Comparison of ENCODE assay signal across 8 cellular contexts in genomic region chr13:52127378-52127777, GRCh38. TPM values are rescaled to one million over a fixed set of nuclear protein-coding genes. Genes with fewer than 3 reads are reported as not detected.
DNase-seq lines count a peak whose midpoint lies in the region; ATAC-seq lines count a peak whose summit lies in the region.

No MANE protein-coding gene starts in this region.

- no CpG with 5 or more reads among the region's 6 CpGs for WGBS in trophoblast cell (ENCODE audit: extremely low coverage, insufficient coverage, insufficient read length)

- no peaks in the 10 kb centered on the region for H3K79me2 ChIP-seq in trophoblast cell (ENCODE audit: control insufficient read depth, insufficient read depth, low read length, poor library complexity)

- no peak overlapping the region for H3K18ac ChIP-seq in trophoblast cell (ENCODE audit: low read length)

- H3K14ac ChIP-seq in trophoblast cell (ENCODE audit: low read length), result no peak overlapping the region

- H2BK5ac ChIP-seq in trophoblast cell (ENCODE audit: low read depth, low read length, poor library complexity), result no peak overlapping the region

- no peak overlapping the region for H4K91ac ChIP-seq in trophoblast cell (ENCODE audit: low read depth, low read length)

- H3K4me3 ChIP-seq in trophoblast cell (ENCODE audit: low read depth, low read length), result no peak overlapping the region

- intact Hi-C loops in left colon (cut with DNase I, micrococcal nuclease), result loop anchor here in 1 of 2 donors (10.0 kb wide), 1 partner anchor 123 kb away; no protein-coding TSS in a partner anchor

- no peaks in the 10 kb centered on the region for H3K79me1 ChIP-seq in trophoblast cell (ENCODE audit: low read length)

- no peak overlapping the region for H4K8ac ChIP-seq in trophoblast cell (ENCODE audit: low read depth, low read length)

- H2AK5ac ChIP-seq in trophoblast cell (ENCODE audit: low read length), result no peak overlapping the region

- peaks cover 3 to 5% of the 10 kb centered on the region in 2 experiments for H3K4me1 ChIP-seq in trophoblast cell (ENCODE audit: control insufficient read depth in 1 of 2, insufficient read depth in 2 of 2, low read length in 2 of 2)

- H3K36me3 ChIP-seq in trophoblast cell (ENCODE audit: control insufficient read depth in 1 of 2, insufficient read depth in 2 of 2, low read length in 2 of 2), result peaks cover 3 to 6% of the 10 kb centered on the region in 2 experiments

- H4K12ac ChIP-seq in trophoblast cell (ENCODE audit: low read depth, low read length), result no peak overlapping the region

- no peak overlapping the region for H3K23ac ChIP-seq in trophoblast cell (ENCODE audit: low read length)

- no peak overlapping the region for H2AFZ ChIP-seq in trophoblast cell (ENCODE audit: insufficient read depth, low read length, poor library complexity)

- H3K27me3 ChIP-seq in trophoblast cell (ENCODE audit: insufficient read depth, low read length), result no peaks in the 10 kb centered on the region

- DNase-seq in amniotic epithelial cell (ENCODE audit: low read depth) (peak; percentile 82), trophoblast cell (no peak), left colon (no peak), amniotic stem cell (lab: John Stamatoyannopoulos, UW) (no peak)
- DNase-seq in stimulated activated CD8-positive, alpha-beta memory T cell treated with anti-CD3 and anti-CD28 coated beads, Interleukin-4, amount 100 ng/mL, for 48 hours, result no peak

- H3K4me2 ChIP-seq in trophoblast cell (ENCODE audit: low read length), result peak overlapping the region; percentile 97

- no peak overlapping the region for H3K27ac ChIP-seq in trophoblast cell (ENCODE audit: low read depth, low read length)

- no peaks in the 10 kb centered on the region for H3K9me3 ChIP-seq in trophoblast cell (ENCODE audit: insufficient read depth, low read depth, low read length)

- H3K9ac ChIP-seq in trophoblast cell (ENCODE audit: low read length), result no peak overlapping the region

- no peak overlapping the region for H2BK120ac ChIP-seq in trophoblast cell (ENCODE audit: insufficient read depth, low read length, poor library complexity)

- no peak overlapping the region for H2BK12ac ChIP-seq in trophoblast cell (ENCODE audit: low read length)

- ATAC-seq in GM19035 (IDR thresholded peaks at IDR 0.05; ENCODE audit: unreplicated experiment) (peak; percentile 22), HG02852 (IDR thresholded peaks at IDR 0.05; ENCODE audit: unreplicated experiment) (peak; percentile 33), left colon (no peak), HG03139 (IDR thresholded peaks at IDR 0.05; ENCODE audit: unreplicated experiment) (no peak)

- H3K4ac ChIP-seq in trophoblast cell (ENCODE audit: low read depth, low read length), result no peak overlapping the region

RNA-seq across cellular contexts. Expression of gene NEK5, which starts 1.5 kb away (rescaled TPM):
- polyA plus RNA-seq in trophoblast cell (2013), result 0.47 and 0.50 TPM in 2 replicates
- under 1 TPM in 1 of 2 donors, not detected in 1; 0.20 TPM for total RNA-seq in left colon

RNA-seq across cellular contexts. Expression of gene NEK3, which starts 32.0 kb away (rescaled TPM):
- polyA plus RNA-seq in trophoblast cell (2013), result 15.5 and 17.9 TPM in 2 replicates
- 10 to 100 TPM; 32.6 to 35.4 TPM for total RNA-seq in left colon

Comparison
In these comparisons a context has a peak if more than half of its experiments do, and no peak if none do; other contexts are left out.
1. ATAC-seq: peak in GM19035 (single experiment) and HG02852 (single experiment); none in left colon (single experiment) and HG03139 (single experiment).